In the genomic region with DNA sequence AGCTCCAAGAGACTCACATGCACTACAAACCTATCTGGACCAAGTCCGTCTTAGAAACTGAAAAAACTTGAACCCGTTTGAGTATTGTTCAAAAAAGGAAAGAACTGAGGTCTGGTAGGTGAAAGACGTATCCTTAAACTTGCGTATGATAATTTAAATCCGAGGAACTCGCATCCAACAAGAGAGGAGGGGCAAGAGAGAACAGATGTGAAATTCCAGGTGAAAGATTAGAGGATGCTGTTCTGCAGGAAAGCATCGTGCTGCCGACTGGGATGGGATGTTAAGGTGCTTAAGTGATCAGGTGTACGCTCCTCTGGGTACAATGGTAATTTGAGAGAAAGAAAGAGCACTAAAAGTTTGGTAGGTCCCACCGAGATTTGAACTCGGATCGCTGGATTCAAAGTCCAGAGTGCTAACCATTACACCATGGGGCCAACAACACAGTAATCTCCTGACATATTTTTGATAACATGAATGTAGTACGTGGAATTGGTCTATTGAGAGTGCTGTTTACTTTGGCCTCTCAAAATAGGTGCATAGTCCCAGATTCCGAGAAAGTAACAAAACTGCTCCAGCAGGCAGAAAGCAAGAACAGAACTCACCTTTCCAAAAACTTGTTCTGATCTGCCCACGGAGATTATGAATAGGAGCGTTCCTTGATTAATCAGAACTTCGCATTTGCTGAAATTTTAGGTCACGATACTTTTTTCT, we compare ENCODE assay signal across 1 cellular context.
A peak's percentile ranks its signal among the peaks of the same experiment; 100 is the strongest.
TF ChIP-seq lines count a peak whose summit lies in the region.

No MANE protein-coding gene starts in this region.

TF ChIP-seq in HepG2, 621 proteins besides CTCF, POLR2A, EP300 and RAD21 (continued from another document and continues in another):
- TF ChIP-seq, protein P1, sequence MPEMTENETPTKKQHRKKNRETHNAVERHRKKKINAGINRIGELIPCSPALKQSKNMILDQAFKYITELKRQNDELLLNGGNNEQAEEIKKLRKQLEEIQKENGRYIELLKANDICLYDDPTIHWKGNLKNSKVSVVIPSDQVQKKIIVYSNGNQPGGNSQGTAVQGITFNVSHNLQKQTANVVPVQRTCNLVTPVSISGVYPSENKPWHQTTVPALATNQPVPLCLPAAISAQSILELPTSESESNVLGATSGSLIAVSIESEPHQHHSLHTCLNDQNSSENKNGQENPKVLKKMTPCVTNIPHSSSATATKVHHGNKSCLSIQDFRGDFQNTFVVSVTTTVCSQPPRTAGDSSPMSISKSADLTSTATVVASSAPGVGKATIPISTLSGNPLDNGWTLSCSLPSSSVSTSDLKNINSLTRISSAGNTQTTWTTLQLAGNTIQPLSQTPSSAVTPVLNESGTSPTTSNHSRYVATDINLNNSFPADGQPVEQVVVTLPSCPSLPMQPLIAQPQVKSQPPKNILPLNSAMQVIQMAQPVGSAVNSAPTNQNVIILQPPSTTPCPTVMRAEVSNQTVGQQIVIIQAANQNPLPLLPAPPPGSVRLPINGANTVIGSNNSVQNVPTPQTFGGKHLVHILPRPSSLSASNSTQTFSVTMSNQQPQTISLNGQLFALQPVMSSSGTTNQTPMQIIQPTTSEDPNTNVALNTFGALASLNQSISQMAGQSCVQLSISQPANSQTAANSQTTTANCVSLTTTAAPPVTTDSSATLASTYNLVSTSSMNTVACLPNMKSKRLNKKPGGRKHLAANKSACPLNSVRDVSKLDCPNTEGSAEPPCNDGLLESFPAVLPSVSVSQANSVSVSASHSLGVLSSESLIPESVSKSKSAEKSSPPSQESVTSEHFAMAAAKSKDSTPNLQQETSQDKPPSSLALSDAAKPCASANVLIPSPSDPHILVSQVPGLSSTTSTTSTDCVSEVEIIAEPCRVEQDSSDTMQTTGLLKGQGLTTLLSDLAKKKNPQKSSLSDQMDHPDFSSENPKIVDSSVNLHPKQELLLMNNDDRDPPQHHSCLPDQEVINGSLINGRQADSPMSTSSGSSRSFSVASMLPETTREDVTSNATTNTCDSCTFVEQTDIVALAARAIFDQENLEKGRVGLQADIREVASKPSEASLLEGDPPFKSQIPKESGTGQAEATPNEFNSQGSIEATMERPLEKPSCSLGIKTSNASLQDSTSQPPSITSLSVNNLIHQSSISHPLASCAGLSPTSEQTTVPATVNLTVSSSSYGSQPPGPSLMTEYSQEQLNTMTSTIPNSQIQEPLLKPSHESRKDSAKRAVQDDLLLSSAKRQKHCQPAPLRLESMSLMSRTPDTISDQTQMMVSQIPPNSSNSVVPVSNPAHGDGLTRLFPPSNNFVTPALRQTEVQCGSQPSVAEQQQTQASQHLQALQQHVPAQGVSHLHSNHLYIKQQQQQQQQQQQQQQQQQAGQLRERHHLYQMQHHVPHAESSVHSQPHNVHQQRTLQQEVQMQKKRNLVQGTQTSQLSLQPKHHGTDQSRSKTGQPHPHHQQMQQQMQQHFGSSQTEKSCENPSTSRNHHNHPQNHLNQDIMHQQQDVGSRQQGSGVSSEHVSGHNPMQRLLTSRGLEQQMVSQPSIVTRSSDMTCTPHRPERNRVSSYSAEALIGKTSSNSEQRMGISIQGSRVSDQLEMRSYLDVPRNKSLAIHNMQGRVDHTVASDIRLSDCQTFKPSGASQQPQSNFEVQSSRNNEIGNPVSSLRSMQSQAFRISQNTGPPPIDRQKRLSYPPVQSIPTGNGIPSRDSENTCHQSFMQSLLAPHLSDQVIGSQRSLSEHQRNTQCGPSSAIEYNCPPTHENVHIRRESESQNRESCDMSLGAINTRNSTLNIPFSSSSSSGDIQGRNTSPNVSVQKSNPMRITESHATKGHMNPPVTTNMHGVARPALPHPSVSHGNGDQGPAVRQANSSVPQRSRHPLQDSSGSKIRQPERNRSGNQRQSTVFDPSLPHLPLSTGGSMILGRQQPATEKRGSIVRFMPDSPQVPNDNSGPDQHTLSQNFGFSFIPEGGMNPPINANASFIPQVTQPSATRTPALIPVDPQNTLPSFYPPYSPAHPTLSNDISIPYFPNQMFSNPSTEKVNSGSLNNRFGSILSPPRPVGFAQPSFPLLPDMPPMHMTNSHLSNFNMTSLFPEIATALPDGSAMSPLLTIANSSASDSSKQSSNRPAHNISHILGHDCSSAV (CRISPR knock-in tag; IDR thresholded peaks at IDR 0.05; ENCODE audit: borderline replicate concordance) = no peak
- TF ChIP-seq STAT6 (CRISPR knock-in tag; IDR thresholded peaks at IDR 0.05; ENCODE audit: borderline replicate concordance) (no peak), CC2D1A (CRISPR knock-in tag; IDR thresholded peaks at IDR 0.05) (no peak), ETV5 (CRISPR knock-in tag; IDR thresholded peaks at IDR 0.05; ENCODE audit: borderline replicate concordance) (0 out of 2 replicates have a peak, but pooled peaks have one; percentile 19), TSC22D2 (CRISPR knock-in tag; IDR thresholded peaks at IDR 0.05; ENCODE audit: borderline replicate concordance) (no peak), HCFC1 (IDR thresholded peaks at IDR 0.05; ENCODE audit: low read depth, low read length) (no peak), MED1 (CRISPR knock-in tag; IDR thresholded peaks at IDR 0.05) (peak; percentile 53), SNAI1 (CRISPR knock-in tag; IDR thresholded peaks at IDR 0.05; ENCODE audit: borderline replicate concordance) (no peak; the same call in 1 of the 2 replicates), ZBTB10 (CRISPR knock-in tag; IDR thresholded peaks at IDR 0.05; ENCODE audit: borderline replicate concordance) (no peak), JARID2 (CRISPR knock-in tag; IDR thresholded peaks at IDR 0.05; ENCODE audit: insufficient replicate concordance) (no peak), TRAFD1 (CRISPR knock-in tag; IDR thresholded peaks at IDR 0.05; ENCODE audit: borderline replicate concordance) (no peak), FOSL1 (CRISPR knock-in tag; IDR thresholded peaks at IDR 0.05; ENCODE audit: borderline replicate concordance) (no peak), KLF6 (CRISPR knock-in tag; IDR thresholded peaks at IDR 0.05) (no peak), NR2F1 (CRISPR knock-in tag; IDR thresholded peaks at IDR 0.05) (no peak), ZSCAN21 (CRISPR knock-in tag; IDR thresholded peaks at IDR 0.05; ENCODE audit: borderline replicate concordance) (no peak), MBNL3 (CRISPR knock-in tag; conservative IDR thresholded peaks at IDR 0.05) (no peak), FOXA1 (IDR thresholded peaks at IDR 0.05) (no peak), FOXA1 (CRISPR knock-in tag; IDR thresholded peaks at IDR 0.05) (peak; percentile 93), ZNF12 (CRISPR knock-in tag; IDR thresholded peaks at IDR 0.05) (no peak), ZNF616 (CRISPR knock-in tag; IDR thresholded peaks at IDR 0.05; ENCODE audit: low read depth) (no peak), MED8 (CRISPR knock-in tag; IDR thresholded peaks at IDR 0.05; ENCODE audit: insufficient replicate concordance) (no peak), ZEB1 (IDR thresholded peaks at IDR 0.05; ENCODE audit: insufficient replicate concordance, low read depth) (no peak), HNF4G (IDR thresholded peaks at IDR 0.05; ENCODE audit: borderline replicate concordance, low read depth, low read length) (peak; percentile 93), HNF4G (CRISPR knock-in tag; IDR thresholded peaks at IDR 0.05; ENCODE audit: borderline replicate concordance, low read depth) (no peak), ZSCAN30 (CRISPR knock-in tag; IDR thresholded peaks at IDR 0.05) (peak; percentile 64; the same call in 1 of the 2 replicates), SMAD3 (CRISPR knock-in tag; IDR thresholded peaks at IDR 0.05) (no peak; the same call in 1 of the 2 replicates)
- TF ChIP-seq, protein P2, sequence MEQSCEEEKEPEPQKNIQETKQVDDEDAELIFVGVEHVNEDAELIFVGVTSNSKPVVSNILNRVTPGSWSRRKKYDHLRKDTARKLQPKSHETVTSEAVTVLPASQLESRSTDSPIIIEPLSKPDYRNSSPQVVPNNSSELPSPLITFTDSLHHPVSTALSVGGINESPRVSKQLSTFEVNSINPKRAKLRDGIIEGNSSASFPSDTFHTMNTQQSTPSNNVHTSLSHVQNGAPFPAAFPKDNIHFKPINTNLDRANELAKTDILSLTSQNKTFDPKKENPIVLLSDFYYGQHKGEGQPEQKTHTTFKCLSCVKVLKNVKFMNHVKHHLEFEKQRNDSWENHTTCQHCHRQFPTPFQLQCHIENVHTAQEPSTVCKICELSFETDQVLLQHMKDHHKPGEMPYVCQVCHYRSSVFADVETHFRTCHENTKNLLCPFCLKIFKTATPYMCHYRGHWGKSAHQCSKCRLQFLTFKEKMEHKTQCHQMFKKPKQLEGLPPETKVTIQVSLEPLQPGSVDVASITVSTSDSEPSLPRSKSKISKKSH (CRISPR knock-in tag; IDR thresholded peaks at IDR 0.05; ENCODE audit: borderline replicate concordance) = no peak
- TF ChIP-seq, protein P3, sequence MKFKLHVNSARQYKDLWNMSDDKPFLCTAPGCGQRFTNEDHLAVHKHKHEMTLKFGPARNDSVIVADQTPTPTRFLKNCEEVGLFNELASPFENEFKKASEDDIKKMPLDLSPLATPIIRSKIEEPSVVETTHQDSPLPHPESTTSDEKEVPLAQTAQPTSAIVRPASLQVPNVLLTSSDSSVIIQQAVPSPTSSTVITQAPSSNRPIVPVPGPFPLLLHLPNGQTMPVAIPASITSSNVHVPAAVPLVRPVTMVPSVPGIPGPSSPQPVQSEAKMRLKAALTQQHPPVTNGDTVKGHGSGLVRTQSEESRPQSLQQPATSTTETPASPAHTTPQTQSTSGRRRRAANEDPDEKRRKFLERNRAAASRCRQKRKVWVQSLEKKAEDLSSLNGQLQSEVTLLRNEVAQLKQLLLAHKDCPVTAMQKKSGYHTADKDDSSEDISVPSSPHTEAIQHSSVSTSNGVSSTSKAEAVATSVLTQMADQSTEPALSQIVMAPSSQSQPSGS (CRISPR knock-in tag; IDR thresholded peaks at IDR 0.05) = 0 out of 2 replicates have a peak, but pooled peaks have one; percentile 15
- TF ChIP-seq, protein P4, sequence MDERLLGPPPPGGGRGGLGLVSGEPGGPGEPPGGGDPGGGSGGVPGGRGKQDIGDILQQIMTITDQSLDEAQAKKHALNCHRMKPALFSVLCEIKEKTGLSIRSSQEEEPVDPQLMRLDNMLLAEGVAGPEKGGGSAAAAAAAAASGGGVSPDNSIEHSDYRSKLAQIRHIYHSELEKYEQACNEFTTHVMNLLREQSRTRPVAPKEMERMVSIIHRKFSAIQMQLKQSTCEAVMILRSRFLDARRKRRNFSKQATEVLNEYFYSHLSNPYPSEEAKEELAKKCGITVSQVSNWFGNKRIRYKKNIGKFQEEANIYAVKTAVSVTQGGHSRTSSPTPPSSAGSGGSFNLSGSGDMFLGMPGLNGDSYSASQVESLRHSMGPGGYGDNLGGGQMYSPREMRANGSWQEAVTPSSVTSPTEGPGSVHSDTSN (CRISPR knock-in tag; IDR thresholded peaks at IDR 0.05) = no peak
- TF ChIP-seq, protein P5, sequence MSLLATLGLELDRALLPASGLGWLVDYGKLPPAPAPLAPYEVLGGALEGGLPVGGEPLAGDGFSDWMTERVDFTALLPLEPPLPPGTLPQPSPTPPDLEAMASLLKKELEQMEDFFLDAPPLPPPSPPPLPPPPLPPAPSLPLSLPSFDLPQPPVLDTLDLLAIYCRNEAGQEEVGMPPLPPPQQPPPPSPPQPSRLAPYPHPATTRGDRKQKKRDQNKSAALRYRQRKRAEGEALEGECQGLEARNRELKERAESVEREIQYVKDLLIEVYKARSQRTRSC (CRISPR knock-in tag; IDR thresholded peaks at IDR 0.05; ENCODE audit: low read depth) = no peak
- TF ChIP-seq, protein P6, sequence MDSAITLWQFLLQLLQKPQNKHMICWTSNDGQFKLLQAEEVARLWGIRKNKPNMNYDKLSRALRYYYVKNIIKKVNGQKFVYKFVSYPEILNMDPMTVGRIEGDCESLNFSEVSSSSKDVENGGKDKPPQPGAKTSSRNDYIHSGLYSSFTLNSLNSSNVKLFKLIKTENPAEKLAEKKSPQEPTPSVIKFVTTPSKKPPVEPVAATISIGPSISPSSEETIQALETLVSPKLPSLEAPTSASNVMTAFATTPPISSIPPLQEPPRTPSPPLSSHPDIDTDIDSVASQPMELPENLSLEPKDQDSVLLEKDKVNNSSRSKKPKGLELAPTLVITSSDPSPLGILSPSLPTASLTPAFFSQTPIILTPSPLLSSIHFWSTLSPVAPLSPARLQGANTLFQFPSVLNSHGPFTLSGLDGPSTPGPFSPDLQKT (CRISPR knock-in tag; IDR thresholded peaks at IDR 0.05; ENCODE audit: borderline replicate concordance) = no peak
